Comparison of ENCODE assay signal across 1 cellular context in genomic region chr3:100893590-100893989, GRCh38.
TF ChIP-seq lines count a peak whose summit lies in the region.

No MANE protein-coding gene starts in this region.

TF ChIP-seq in GM23338, 12 proteins besides CTCF, POLR2A, EP300 and RAD21 (continued from another document):
- no peak for TF ChIP-seq ETS1 (IDR thresholded peaks at IDR 0.05)
